Comparison of ENCODE assay signal across 17 cellular contexts in genomic region chr10:58351616-58352578, GRCh38.
"Had no signal": no experiment of that assay in that cellular context is flagged by ENCODE, and none has a peak within 500 bp of the region (broad histone marks: within the 10 kb centered on the region; RNA-seq: fewer than 3 reads in every experiment).

No MANE protein-coding gene starts in this region.

- DNase-seq: activated B cell treated with CpG ODN at 0.5 μM for 24 hours; activated CD4-positive, alpha-beta T cell treated with anti-CD3 and anti-CD28 coated beads for 48 hours; activated CD8-positive, alpha-beta memory T cell treated with anti-CD3 and anti-CD28 coated beads, Interleukin-2, amount 50 U/mL, for 4 hours; activated CD8-positive, alpha-beta T cell treated with anti-CD3 and anti-CD28 coated beads, Interleukin-2, amount 10 ng/mL, durations not matched to agents 7 days and 5 days; activated gamma-delta T cell; activated T-cell treated with anti-CD3 and anti-CD28 coated beads, Interleukin-2, amount 50 U/mL, for 72 hours; amniotic stem cell; body of pancreas; kidney glomerular epithelial cell; left ventricle myocardium superior; mesendoderm; nephron progenitor cell; stimulated activated CD4-positive, alpha-beta T cell treated with anti-CD3 and anti-CD28 coated beads, Interleukin-12 subunit alpha, Interleukin-12 subunit beta, amount 100 ng/mL, for 4 hours; stimulated activated CD4-positive, alpha-beta T cell treated with anti-CD3 and anti-CD28 coated beads, Interleukin-2, amount 100 ng/mL, for 24 hours; T-helper 2 cell; thyroid gland had no signal

- ATAC-seq: activated CD8-positive, alpha-beta T cell treated with anti-CD3 and anti-CD28 coated beads, Interleukin-2, amount 10 ng/mL, durations not matched to agents 7 days and 5 days; activated T-cell treated with anti-CD3 and anti-CD28 coated beads, Interleukin-2, amount 50 U/mL, for 72 hours; body of pancreas had no signal

- H3K4me3 ChIP-seq: body of pancreas, thyroid gland had no signal

- H3K4me3 Mint-ChIP-seq: activated B cell treated with CpG ODN at 0.5 μM for 24 hours; activated CD8-positive, alpha-beta T cell treated with anti-CD3 and anti-CD28 coated beads, Interleukin-2, amount 10 ng/mL, durations not matched to agents 7 days and 5 days; activated naive CD8-positive, alpha-beta T cell; activated T-cell treated with anti-CD3 and anti-CD28 coated beads, Interleukin-2, amount 50 U/mL, for 72 hours; nephron progenitor cell had no signal

- H3K9me3 ChIP-seq: body of pancreas, thyroid gland had no signal

- H3K27ac Mint-ChIP-seq: activated B cell treated with CpG ODN at 0.5 μM for 24 hours; activated CD8-positive, alpha-beta T cell treated with anti-CD3 and anti-CD28 coated beads, Interleukin-2, amount 10 ng/mL, durations not matched to agents 7 days and 5 days; activated naive CD8-positive, alpha-beta T cell; activated T-cell treated with anti-CD3 and anti-CD28 coated beads, Interleukin-2, amount 50 U/mL, for 72 hours; nephron progenitor cell had no signal

- H3K27me3 ChIP-seq: body of pancreas, thyroid gland had no signal

- H3K27me3 Mint-ChIP-seq: activated B cell treated with CpG ODN at 0.5 μM for 24 hours; activated naive CD8-positive, alpha-beta T cell had no signal

- H3K9me3 Mint-ChIP-seq: activated B cell treated with CpG ODN at 0.5 μM for 24 hours; activated T-cell treated with anti-CD3 and anti-CD28 coated beads, Interleukin-2, amount 50 U/mL, for 72 hours; nephron progenitor cell had no signal

- H3K36me3 ChIP-seq: thyroid gland had no signal

- H3K27ac ChIP-seq: body of pancreas, thyroid gland had no signal
